ENCODE assay signal across 13 cellular contexts in the genomic region with DNA sequence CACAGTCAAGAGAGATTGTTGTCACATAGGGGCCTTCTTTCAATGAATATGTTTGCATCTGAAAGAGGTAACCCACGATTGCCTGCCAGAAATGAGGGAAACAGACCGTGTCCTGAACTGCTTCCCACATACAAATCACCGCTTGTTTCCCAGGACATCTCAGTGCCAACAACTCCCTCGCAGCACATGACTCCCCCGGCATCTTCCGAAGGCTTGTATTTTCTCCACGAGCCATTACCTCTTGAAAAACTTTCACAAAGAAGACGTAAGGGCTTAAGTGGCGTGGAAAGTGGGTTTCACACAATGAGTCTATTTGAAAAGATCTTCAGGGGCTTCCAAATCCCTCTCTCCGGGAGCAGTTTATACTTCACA. TPM values are rescaled to one million over a fixed set of nuclear protein-coding genes. Genes with fewer than 3 reads are reported as not detected.
DNase-seq lines count a peak whose midpoint lies in the region; ATAC-seq lines count a peak whose summit lies in the region.
"Had no signal": no experiment of that assay in that cellular context is flagged by ENCODE, and none has a peak within 500 bp of the region (broad histone marks: within the 10 kb centered on the region; RNA-seq: fewer than 3 reads in every experiment).

No MANE protein-coding gene starts in this region.

- ATAC-seq in sciatic nerve (peak; percentile 65), HG03095 (IDR thresholded peaks at IDR 0.05; ENCODE audit: unreplicated experiment) (no peak)
- ATAC-seq: naive thymus-derived CD8-positive, alpha-beta T cell had no signal

- DNase-seq in G401 (ENCODE audit: low spot score) = peak; percentile 35
- peak; percentile 79 for DNase-seq in NCI-H526 treated with DMSO at 0.1 percent for 48 hours (lab: John Stamatoyannopoulos, UW)
- DNase-seq in globus pallidus (ENCODE audit: low spot score) = peak; percentile 43
- DNase-seq in sciatic nerve (ENCODE audit: low spot score) = peak; percentile 43
- no peak for DNase-seq in inferior parietal cortex (ENCODE audit: extremely low spot score)
- no peak for DNase-seq in stimulated activated naive CD4-positive, alpha-beta T cell (lab: John Stamatoyannopoulos, UW)
- no peak for DNase-seq in NOMO-1 treated with DMSO at 0.1 percent for 48 hours (lab: John Stamatoyannopoulos, UW; ENCODE audit: unreplicated experiment)
- DNase-seq: activated CD4-positive, alpha-beta memory T cell treated with anti-CD3 and anti-CD28 coated beads for 36 hours; AML-193; cortex of kidney; naive thymus-derived CD8-positive, alpha-beta T cell; stimulated activated CD8-positive, alpha-beta memory T cell treated with anti-CD3 and anti-CD28 coated beads, Interleukin-4, amount 100 ng/mL, for 48 hours had no signal

- intact Hi-C loops in sciatic nerve (cut with DNase I) = no loop called here

- in situ Hi-C loops in G401 (cut with HindIII; ENCODE audit: low sequenced_read_pairs) = no loop called here

RNA-seq across cellular contexts. Expression of a gene that starts 31.6 kb away (rescaled TPM):
- 5.7 and 10.5 TPM in 2 replicates for total RNA-seq in G401 (2014; rRNA removed; shearing (Covaris generic))
- total RNA-seq in sciatic nerve = 32.6 TPM

Comparison
In these comparisons a context has a peak if more than half of its experiments do, and no peak if none do; other contexts are left out.
1. DNase-seq: peak in G401 (single experiment), NCI-H526 treated with DMSO at 0.1 percent for 48 hours (single experiment), globus pallidus (single experiment) and sciatic nerve (single experiment); none in inferior parietal cortex (single experiment), stimulated activated naive CD4-positive, alpha-beta T cell (0 of 6) and NOMO-1 treated with DMSO at 0.1 percent for 48 hours (single experiment).